Comparison of ENCODE assay signal across 8 cellular contexts in the genomic region with DNA sequence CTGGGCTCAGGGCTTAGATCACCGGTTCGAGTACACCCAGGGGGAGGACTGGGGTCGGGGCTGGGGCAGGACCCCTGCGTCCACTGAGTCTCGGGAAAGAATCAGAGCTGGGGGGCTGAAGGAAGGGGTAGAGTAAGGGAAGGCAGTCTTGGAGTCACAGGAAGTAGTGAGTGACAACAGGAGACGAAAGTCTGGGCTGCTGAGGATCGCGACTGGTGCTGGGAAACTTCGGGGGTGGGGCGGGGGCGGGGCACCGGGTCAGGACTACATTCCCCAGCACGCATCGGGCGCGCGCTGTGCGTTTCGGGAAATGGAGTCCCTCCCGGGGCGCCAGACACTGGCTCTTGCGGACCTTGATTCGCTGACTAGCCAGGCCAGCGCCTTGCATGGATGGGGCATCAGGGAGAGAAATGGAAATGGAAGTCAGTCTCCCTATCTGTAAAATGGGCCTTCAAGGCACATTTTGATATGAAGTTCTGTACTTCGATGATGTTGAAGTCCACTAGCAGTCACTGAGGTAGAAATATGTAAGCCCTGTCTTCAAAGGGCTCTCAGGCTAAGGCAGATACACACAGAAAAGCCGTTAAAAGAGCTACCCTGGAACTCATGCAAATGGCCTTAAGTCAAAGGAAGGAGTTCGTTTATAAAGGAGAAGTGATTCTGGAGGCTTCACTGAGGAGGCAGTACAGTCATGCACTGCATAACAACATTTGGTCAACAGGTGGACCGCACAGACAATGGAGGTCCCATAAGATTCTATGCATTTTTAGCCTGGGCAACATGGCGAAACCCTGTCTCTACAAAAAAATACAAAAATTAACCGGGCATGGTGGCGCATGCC. TPM values are rescaled to one million over a fixed set of nuclear protein-coding genes. Genes with fewer than 3 reads are reported as not detected.
DNase-seq lines count a peak whose midpoint lies in the region; ATAC-seq, FAIRE-seq and TF ChIP-seq lines count a peak whose summit lies in the region.

No MANE protein-coding gene starts in this region.

- no peaks in the 10 kb centered on the region for H3K9me3 Mint-ChIP-seq in naive B cell

- peak overlapping the region; percentile 79 to 98 (median 90) for H3K27ac ChIP-seq in Peyer's patch

- H3K4me3 Mint-ChIP-seq in naive B cell, result peak overlapping the region; percentile 86 to 95 (median 90)

- H3K27ac Mint-ChIP-seq in naive B cell, result peak overlapping the region; percentile 76 to 96 (median 94)

- H3K9me3 ChIP-seq in Peyer's patch, result no peaks in the 10 kb centered on the region

- no peaks in the 10 kb centered on the region for H3K36me3 ChIP-seq in Peyer's patch

- no peaks in the 10 kb centered on the region for H3K36me3 Mint-ChIP-seq in naive B cell

- peak; percentile 86 to 95 (median 95) for DNase-seq in Peyer's patch
- DNase-seq in activated T-helper 9 cell treated with anti-CD3 and anti-CD28 coated beads, Interleukin-2, amount 50 U/mL, for 16 hours (ENCODE audit: low read depth), result peak; percentile 71
- DNase-seq in fibroblast of mammary gland (ENCODE audit: low read depth), result peak; percentile 86
- peak; percentile 69 for DNase-seq in naive B cell
- peak; percentile 65 to 78 for DNase-seq in stimulated activated CD8-positive, alpha-beta memory T cell treated with anti-CD3 and anti-CD28 coated beads, Interleukin-7, amount 100 ng/mL, for 48 hours (ENCODE audit: extremely low read depth in 1 of 2, low read depth in 1 of 2)

- H3K4me1 Mint-ChIP-seq in naive B cell, result peaks cover 44 to 55% (median 51%) of the 10 kb centered on the region in 3 donors

- no peaks in the 10 kb centered on the region for H3K27me3 Mint-ChIP-seq in naive B cell

- ATAC-seq in HG03378 (IDR thresholded peaks at IDR 0.05; ENCODE audit: unreplicated experiment) (peak; percentile 36), naive B cell (ENCODE audit: low read depth in 2 of 2) (peak; percentile 60), GM18870 (IDR thresholded peaks at IDR 0.05; ENCODE audit: unreplicated experiment) (no peak)

- H3K4me3 ChIP-seq in Peyer's patch (peak overlapping the region; percentile 32 to 59 (median 44)), fibroblast of mammary gland (ENCODE audit: control insufficient read depth, low read depth, low read length) (peak overlapping the region; percentile 63)

- TF ChIP-seq POLR2A in Peyer's patch (IDR thresholded peaks at IDR 0.05), result peak in 1 of 2 donors; percentile 34

- H3K27me3 ChIP-seq in Peyer's patch, result no peaks in the 10 kb centered on the region

- FAIRE-seq in G401.6 (lab: Jason Lieb, UNC), result peak; percentile 76

- TF ChIP-seq CTCF in Peyer's patch (IDR thresholded peaks at IDR 0.05) (no peak), fibroblast of mammary gland (conservative IDR thresholded peaks at IDR 0.05; ENCODE audit: control insufficient read depth, insufficient read depth, low read depth, low read length) (no peak)

- peaks cover 5 to 39% (median 13%) of the 10 kb centered on the region in 4 donors for H3K4me1 ChIP-seq in Peyer's patch

RNA-seq across cellular contexts. Expression of gene CTF1, which starts 0.7 kb away (rescaled TPM):
- total RNA-seq in Peyer's patch, result 1 to 10 TPM in 1 of 4 donors, not detected in 3; 1.2 TPM
- polyA plus RNA-seq in naive B cell (ENCODE audit: low read depth in 6 of 6), result under 1 TPM in 3 of 6 donors, not detected in 3; 0.40 to 0.67 (median 0.47) TPM

RNA-seq across cellular contexts. Expression of gene BCL7C, which starts 3.2 kb away (rescaled TPM):
- total RNA-seq in Peyer's patch, result 10 to 100 TPM; 12.1 to 23.9 (median 17.8) TPM
- polyA plus RNA-seq in naive B cell (ENCODE audit: low read depth in 6 of 6), result 10 to 100 TPM; 29.4 to 40.3 (median 33.1) TPM

RNA-seq across cellular contexts. Expression of gene FBXL19, which starts 26.3 kb away (rescaled TPM):
- 10 to 100 TPM; 25.0 to 51.2 (median 47.9) TPM for total RNA-seq in Peyer's patch
- polyA plus RNA-seq in naive B cell (ENCODE audit: low read depth in 6 of 6), result under 1 TPM in 4 of 6 donors, not detected in 2; 0.21 to 0.48 (median 0.27) TPM

RNA-seq across cellular contexts. Expression of gene ORAI3, which starts 51.8 kb away (rescaled TPM):
- 10 to 100 TPM; 10.7 to 25.0 (median 20.3) TPM for total RNA-seq in Peyer's patch
- 10 to 100 TPM; 65.8 to 83.4 (median 78.3) TPM for polyA plus RNA-seq in naive B cell (ENCODE audit: low read depth in 6 of 6)
